ENCODE assay signal across 24 cellular contexts in the genomic region with DNA sequence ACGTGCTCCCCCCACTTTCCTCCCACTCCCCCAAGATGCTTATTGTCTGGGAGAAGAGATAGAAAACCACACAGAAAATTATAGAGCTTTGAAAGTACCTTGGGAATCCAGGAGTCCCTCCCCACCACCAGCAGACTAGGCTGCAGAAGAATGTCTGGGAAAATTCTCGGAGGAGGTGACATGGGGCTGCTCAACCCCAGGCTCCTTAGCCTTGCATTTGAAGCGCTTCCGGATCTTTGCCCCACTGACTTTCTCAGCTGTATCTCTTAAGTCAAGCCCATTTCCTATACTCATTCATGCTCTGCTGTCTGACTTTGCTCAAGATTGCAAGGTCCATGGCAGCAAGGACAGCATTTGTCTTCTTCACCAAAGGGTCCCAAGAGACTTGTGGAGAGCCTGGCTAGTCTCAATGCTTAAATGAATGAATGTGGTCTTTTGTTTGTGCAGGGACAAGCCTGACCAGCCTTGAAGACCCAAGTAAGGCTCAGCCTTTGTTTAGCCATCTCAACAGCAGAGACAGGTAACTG.
"Had no signal": no experiment of that assay in that cellular context is flagged by ENCODE, and none has a peak within 500 bp of the region (broad histone marks: within the 10 kb centered on the region; RNA-seq: fewer than 3 reads in every experiment).

No MANE protein-coding gene starts in this region.

- DNase-seq: activated CD4-positive, alpha-beta T cell treated with anti-CD3 and anti-CD28 coated beads for 1 hour; activated CD4-positive, alpha-beta T cell treated with anti-CD3 and anti-CD28 coated beads for 4 hours; activated CD4-positive, alpha-beta T cell treated with anti-CD3 and anti-CD28 coated beads, Interleukin-2, amount 10 ng/mL, durations not matched to agents 7 days and 5 days; activated CD4-positive, alpha-beta T cell treated with anti-CD3 and anti-CD28 coated beads, Interleukin-2, amount 50 U/mL, for 4 hours; activated CD8-positive, alpha-beta memory T cell treated with anti-CD3 and anti-CD28 coated beads, Interleukin-2, amount 50 U/mL, for 48 hours; activated CD8-positive, alpha-beta T cell treated with anti-CD3 and anti-CD28 coated beads for 36 hours; activated gamma-delta T cell treated with Interleukin-2 at 50 U/mL for 16 hours; activated naive CD4-positive, alpha-beta T cell treated with anti-CD3 and anti-CD28 coated beads, Interleukin-2, amount 50 U/mL, for 16 hours; activated naive CD4-positive, alpha-beta T cell treated with Interleukin-2 at 50 U/mL for 16 hours; activated T-cell treated with anti-CD3 and anti-CD28 coated beads for 4 hours; activated T-cell treated with anti-CD3 and anti-CD28 coated beads, Interleukin-2, amount 50 U/mL, for 24 hours; activated T-cell treated with anti-CD3 and anti-CD28 coated beads, Interleukin-2, amount 50 U/mL, for 72 hours; amniotic stem cell; anterior cingulate cortex; brain microvascular endothelial cell; dermis blood vessel endothelial cell; effector CD4-positive, alpha-beta T cell; effector memory CD8-positive, alpha-beta T cell; foreskin fibroblast; head of caudate nucleus; T-helper 2 cell had no signal

- H3K27ac ChIP-seq: brain microvascular endothelial cell, coronary artery, VCaP had no signal

- ATAC-seq: activated CD8-positive, alpha-beta T cell treated with anti-CD3 and anti-CD28 coated beads for 36 hours; activated T-cell treated with anti-CD3 and anti-CD28 coated beads, Interleukin-2, amount 50 U/mL, for 72 hours; effector memory CD8-positive, alpha-beta T cell; WTC11 had no signal

- H3K27me3 ChIP-seq: brain microvascular endothelial cell had no signal

- H3K36me3 ChIP-seq: brain microvascular endothelial cell had no signal

- H3K4me3 ChIP-seq: coronary artery had no signal
